In the genomic region with DNA sequence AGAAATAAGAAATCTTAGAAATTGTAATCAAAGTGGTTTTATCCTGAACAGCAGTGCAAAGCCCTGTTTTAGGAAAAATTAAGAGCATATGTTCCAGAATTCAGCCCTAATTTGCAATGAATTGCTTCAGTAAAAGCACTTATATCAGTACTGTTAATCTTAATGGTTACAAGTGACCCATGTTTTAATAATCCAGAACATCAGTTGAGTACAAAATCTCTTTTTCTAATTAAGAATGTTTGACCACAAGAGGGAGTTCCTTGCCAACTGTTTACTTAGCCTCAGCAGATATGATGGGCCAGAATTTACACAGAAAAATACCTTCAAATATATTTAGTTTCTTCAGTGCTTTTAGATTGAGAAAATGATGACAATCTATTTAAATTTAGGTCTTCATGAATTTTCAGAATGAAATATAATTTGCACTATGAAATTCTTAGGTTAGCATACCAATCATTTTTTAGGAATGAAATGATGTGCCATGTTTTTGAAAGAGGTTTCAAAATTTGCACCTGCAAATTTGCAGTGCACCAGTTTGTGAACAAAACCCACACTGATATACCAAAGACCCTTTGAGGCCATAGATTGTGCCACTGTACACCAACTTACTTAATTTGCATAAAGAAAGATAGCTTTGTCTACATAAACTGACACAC, we compare ENCODE assay signal across 8 cellular contexts.
A peak's percentile ranks its signal among the peaks of the same experiment; 100 is the strongest.
DNase-seq lines count a peak whose midpoint lies in the region; ATAC-seq, FAIRE-seq and TF ChIP-seq lines count a peak whose summit lies in the region.

No MANE protein-coding gene starts in this region.

- H3K79me2 ChIP-seq in K562 (ENCODE audit: control insufficient read depth, insufficient read depth, low read length) = no peaks in the 10 kb centered on the region

- no peak overlapping the region for H3K9ac ChIP-seq in K562 (ENCODE audit: insufficient read depth in 1 of 2, low read depth in 2 of 2, low read length in 2 of 2)

- in situ Hi-C loops in K562 (cut with MboI) = no loop called here

- no peaks in the 10 kb centered on the region for H3K27me3 Mint-ChIP-seq in mesothelial cell of epicardium (ENCODE audit: low read depth)

- peaks cover 13% of the 10 kb centered on the region for H3K4me1 Mint-ChIP-seq in mesothelial cell of epicardium

- intact Hi-C loops in K562 (cut with micrococcal nuclease) = no loop called here

- TF ChIP-seq EP300 in K562 (IDR thresholded peaks at IDR 0.05; ENCODE audit: low read length) = no peak

- H3K4me1 ChIP-seq in K562 (replicated peaks in 1 of 2; ENCODE audit: control insufficient read depth in 2 of 2, insufficient read depth in 2 of 2, low read length in 2 of 2) = no peaks in the 10 kb centered on the region

- no peak overlapping the region for H3K27ac ChIP-seq in K562 (ENCODE audit: extremely low read depth, low read depth, low read length)

- no TSS peak for BruUV-seq in K562 (replicated peaks; lab: Mats Ljungman, UMichigan)

- H3K4me3 ChIP-seq in K562 = no peak overlapping the region

- H3K4me2 ChIP-seq in K562 (ENCODE audit: insufficient read depth, low read length) = no peak overlapping the region

- TF ChIP-seq POLR2A in K562 (conservative IDR thresholded peaks at IDR 0.05) = no peak

- H2AFZ ChIP-seq in K562 (ENCODE audit: low read depth, low read length) = no peak overlapping the region

- no peaks in the 10 kb centered on the region for H3K27me3 ChIP-seq in K562 (ENCODE audit: control insufficient read depth in 2 of 2, insufficient read depth in 2 of 2, low read length in 2 of 2)

- no peaks in the 10 kb centered on the region for H4K20me1 ChIP-seq in K562 (replicated peaks; ENCODE audit: control insufficient read depth, insufficient read depth, low read length)

- peak; percentile 45 to 49 for TF ChIP-seq RAD21 in K562 (CRISPR knock-in tag; conservative IDR thresholded peaks at IDR 0.05 in 1 of 2, IDR thresholded peaks at IDR 0.05 in 1 of 2)

- CTCF ChIA-PET in K562 (lab: Yijun Ruan, JAX; ENCODE audit: low intra/inter-chr PET ratio) = no interaction called here

- H3K27ac Mint-ChIP-seq in mesothelial cell of epicardium = no peak overlapping the region

- POLR2A ChIA-PET in K562 (lab: Yijun Ruan, JAX) = no interaction called here

- ATAC-seq in K562 (no peak), HG03175 (IDR thresholded peaks at IDR 0.05; ENCODE audit: unreplicated experiment) (no peak)

- no peak overlapping the region for H3K4me3 Mint-ChIP-seq in mesothelial cell of epicardium

- no peaks in the 10 kb centered on the region for H3K36me3 ChIP-seq in K562 (ENCODE audit: control insufficient read depth, insufficient read depth, low read length)

- no peaks in the 10 kb centered on the region for H3K9me3 ChIP-seq in K562 (replicated peaks; ENCODE audit: control insufficient read depth, insufficient read depth, low read depth, low read length)

- no peaks in the 10 kb centered on the region for H3K9me3 Mint-ChIP-seq in mesothelial cell of epicardium

- DNase-seq in NCI-H2107 treated with DMSO at 0.1 percent for 48 hours (lab: John Stamatoyannopoulos, UW; ENCODE audit: unreplicated experiment) (peak; percentile 4), NCI-H2107 (lab: John Stamatoyannopoulos, UW) (no peak), LoVo (ENCODE audit: low spot score) (peak; percentile 54), K562 (ENCODE audit: extremely low read depth in 1 of 4, low spot score in 3 of 4) (peak in 1 of 4 experiments; percentile 2), mesothelial cell of epicardium (ENCODE audit: low spot score in 2 of 2, unreplicated experiment in 2 of 2) (no peak), cerebellar nuclear complex (lab: John Stamatoyannopoulos, UW) (no peak), germinal center (ENCODE audit: low spot score) (no peak)

- no peak for FAIRE-seq in K562 (lab: Jason Lieb, UNC)

- no peaks in the 10 kb centered on the region for H3K9me1 ChIP-seq in K562 (ENCODE audit: control insufficient read depth, insufficient read depth, low read length)

- peak in 1 of 3 experiments; percentile 30; a peak in 2 of 6 replicates for TF ChIP-seq CTCF in K562 (IDR thresholded peaks at IDR 0.05 in 2 of 3, conservative IDR thresholded peaks at IDR 0.05 in 1 of 3; ENCODE audit: insufficient read depth in 2 of 3, low read depth in 1 of 3, low read length in 3 of 3)
- peak; percentile 73 for TF ChIP-seq CTCF in mesothelial cell of epicardium (IDR thresholded peaks at IDR 0.05; ENCODE audit: unreplicated experiment)

- H3K36me3 Mint-ChIP-seq in mesothelial cell of epicardium = no peaks in the 10 kb centered on the region

TF ChIP-seq in K562, 482 proteins besides CTCF, POLR2A, EP300 and RAD21 (continues in another document):
- TF ChIP-seq, protein P1, sequence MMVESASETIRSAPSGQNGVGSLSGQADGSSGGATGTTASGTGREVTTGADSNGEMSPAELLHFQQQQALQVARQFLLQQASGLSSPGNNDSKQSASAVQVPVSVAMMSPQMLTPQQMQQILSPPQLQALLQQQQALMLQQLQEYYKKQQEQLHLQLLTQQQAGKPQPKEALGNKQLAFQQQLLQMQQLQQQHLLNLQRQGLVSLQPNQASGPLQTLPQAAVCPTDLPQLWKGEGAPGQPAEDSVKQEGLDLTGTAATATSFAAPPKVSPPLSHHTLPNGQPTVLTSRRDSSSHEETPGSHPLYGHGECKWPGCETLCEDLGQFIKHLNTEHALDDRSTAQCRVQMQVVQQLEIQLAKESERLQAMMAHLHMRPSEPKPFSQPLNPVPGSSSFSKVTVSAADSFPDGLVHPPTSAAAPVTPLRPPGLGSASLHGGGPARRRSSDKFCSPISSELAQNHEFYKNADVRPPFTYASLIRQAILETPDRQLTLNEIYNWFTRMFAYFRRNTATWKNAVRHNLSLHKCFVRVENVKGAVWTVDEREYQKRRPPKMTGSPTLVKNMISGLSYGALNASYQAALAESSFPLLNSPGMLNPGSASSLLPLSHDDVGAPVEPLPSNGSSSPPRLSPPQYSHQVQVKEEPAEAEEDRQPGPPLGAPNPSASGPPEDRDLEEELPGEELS (CRISPR knock-in tag; IDR thresholded peaks at IDR 0.05; ENCODE audit: borderline replicate concordance) = no peak
- TF ChIP-seq, protein P2, sequence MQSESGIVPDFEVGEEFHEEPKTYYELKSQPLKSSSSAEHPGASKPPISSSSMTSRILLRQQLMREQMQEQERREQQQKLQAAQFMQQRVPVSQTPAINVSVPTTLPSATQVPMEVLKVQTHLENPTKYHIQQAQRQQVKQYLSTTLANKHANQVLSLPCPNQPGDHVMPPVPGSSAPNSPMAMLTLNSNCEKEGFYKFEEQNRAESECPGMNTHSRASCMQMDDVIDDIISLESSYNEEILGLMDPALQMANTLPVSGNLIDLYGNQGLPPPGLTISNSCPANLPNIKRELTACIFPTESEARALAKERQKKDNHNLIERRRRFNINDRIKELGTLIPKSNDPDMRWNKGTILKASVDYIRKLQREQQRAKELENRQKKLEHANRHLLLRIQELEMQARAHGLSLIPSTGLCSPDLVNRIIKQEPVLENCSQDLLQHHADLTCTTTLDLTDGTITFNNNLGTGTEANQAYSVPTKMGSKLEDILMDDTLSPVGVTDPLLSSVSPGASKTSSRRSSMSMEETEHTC (IDR thresholded peaks at IDR 0.05) = no peak
- no peak for TF ChIP-seq ATF7 (IDR thresholded peaks at IDR 0.05)
- TF ChIP-seq DIDO1 (tag; IDR thresholded peaks at IDR 0.05; ENCODE audit: low read depth) = no peak
- no peak for TF ChIP-seq CAMTA2 (CRISPR knock-in tag; conservative IDR thresholded peaks at IDR 0.05)
- TF ChIP-seq SMARCB1 (IDR thresholded peaks at IDR 0.05; ENCODE audit: insufficient read length, low read depth) = no peak
- TF ChIP-seq ZBED1 (IDR thresholded peaks at IDR 0.05) = no peak
- TF ChIP-seq, protein P3, sequence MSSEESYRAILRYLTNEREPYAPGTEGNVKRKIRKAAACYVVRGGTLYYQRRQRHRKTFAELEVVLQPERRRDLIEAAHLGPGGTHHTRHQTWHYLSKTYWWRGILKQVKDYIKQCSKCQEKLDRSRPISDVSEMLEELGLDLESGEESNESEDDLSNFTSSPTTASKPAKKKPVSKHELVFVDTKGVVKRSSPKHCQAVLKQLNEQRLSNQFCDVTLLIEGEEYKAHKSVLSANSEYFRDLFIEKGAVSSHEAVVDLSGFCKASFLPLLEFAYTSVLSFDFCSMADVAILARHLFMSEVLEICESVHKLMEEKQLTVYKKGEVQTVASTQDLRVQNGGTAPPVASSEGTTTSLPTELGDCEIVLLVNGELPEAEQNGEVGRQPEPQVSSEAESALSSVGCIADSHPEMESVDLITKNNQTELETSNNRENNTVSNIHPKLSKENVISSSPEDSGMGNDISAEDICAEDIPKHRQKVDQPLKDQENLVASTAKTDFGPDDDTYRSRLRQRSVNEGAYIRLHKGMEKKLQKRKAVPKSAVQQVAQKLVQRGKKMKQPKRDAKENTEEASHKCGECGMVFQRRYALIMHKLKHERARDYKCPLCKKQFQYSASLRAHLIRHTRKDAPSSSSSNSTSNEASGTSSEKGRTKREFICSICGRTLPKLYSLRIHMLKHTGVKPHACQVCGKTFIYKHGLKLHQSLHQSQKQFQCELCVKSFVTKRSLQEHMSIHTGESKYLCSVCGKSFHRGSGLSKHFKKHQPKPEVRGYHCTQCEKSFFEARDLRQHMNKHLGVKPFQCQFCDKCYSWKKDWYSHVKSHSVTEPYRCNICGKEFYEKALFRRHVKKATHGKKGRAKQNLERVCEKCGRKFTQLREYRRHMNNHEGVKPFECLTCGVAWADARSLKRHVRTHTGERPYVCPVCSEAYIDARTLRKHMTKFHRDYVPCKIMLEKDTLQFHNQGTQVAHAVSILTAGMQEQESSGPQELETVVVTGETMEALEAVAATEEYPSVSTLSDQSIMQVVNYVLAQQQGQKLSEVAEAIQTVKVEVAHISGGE (CRISPR knock-in tag; IDR thresholded peaks at IDR 0.05) = no peak
- TF ChIP-seq SMAD3 (CRISPR knock-in tag; conservative IDR thresholded peaks at IDR 0.05) = no peak
- no peak for TF ChIP-seq RFX5 (IDR thresholded peaks at IDR 0.05; ENCODE audit: low read depth, low read length)
- no peak for TF ChIP-seq ETV6 (IDR thresholded peaks at IDR 0.05; ENCODE audit: borderline replicate concordance in 1 of 2, low read depth in 2 of 2, low read length in 1 of 2)
- no peak for TF ChIP-seq ETV6 (CRISPR knock-in tag; IDR thresholded peaks at IDR 0.05; ENCODE audit: borderline replicate concordance)
- TF ChIP-seq SMARCE1 (IDR thresholded peaks at IDR 0.05) = no peak
- no peak for TF ChIP-seq ZNF134 (CRISPR knock-in tag; conservative IDR thresholded peaks at IDR 0.05)

Comparison
In these comparisons a context has a peak if more than half of its experiments do, and no peak if none do; other contexts are left out.
1. DNase-seq: peak in NCI-H2107 treated with DMSO at 0.1 percent for 48 hours (single experiment) and LoVo (single experiment); none in NCI-H2107 (single experiment), mesothelial cell of epicardium (0 of 2), cerebellar nuclear complex (0 of 2) and germinal center (single experiment).